ENCODE assay signal across 15 cellular contexts in the genomic region with DNA sequence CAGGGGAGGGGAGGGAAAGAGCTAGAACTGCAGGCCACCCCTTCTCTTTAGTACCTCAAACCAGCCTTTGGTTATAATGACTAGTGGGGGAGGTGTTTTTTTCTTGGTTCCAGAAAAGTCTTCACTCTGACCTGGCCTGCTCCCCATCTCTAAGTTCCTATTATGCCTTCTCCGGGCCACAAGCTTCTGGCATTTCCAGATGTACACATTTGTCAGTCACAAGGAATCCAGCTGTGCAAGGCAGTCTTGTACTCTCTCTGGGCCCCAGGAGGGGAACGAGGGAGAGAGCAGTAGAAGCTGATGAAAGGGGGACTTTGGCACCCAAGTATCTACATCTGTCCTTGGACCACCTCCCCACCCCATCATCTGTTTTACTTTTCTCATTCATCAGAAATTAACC. TPM values are rescaled to one million over a fixed set of nuclear protein-coding genes. Genes with fewer than 3 reads are reported as not detected.
"Had no signal": no experiment of that assay in that cellular context is flagged by ENCODE, and none has a peak within 500 bp of the region (broad histone marks: within the 10 kb centered on the region; RNA-seq: fewer than 3 reads in every experiment).

No MANE protein-coding gene starts in this region.

- DNase-seq: activated CD4-positive, alpha-beta memory T cell treated with anti-CD3 and anti-CD28 coated beads for 36 hours; activated CD4-positive, CD25-positive, alpha-beta regulatory T cell; activated gamma-delta T cell treated with Interleukin-2 at 50 U/mL for 16 hours; activated naive CD8-positive, alpha-beta T cell treated with anti-CD3 and anti-CD28 coated beads, Interleukin-2, amount 10 ng/mL, durations not matched to agents 7 days and 5 days; activated T-cell treated with anti-CD3 and anti-CD28 coated beads, Interleukin-2, amount 50 U/mL, for 72 hours; dorsolateral prefrontal cortex; left lung; mesendoderm had no signal

- H3K36me3 ChIP-seq: breast epithelium, right atrium auricular region had no signal

- H3K9me3 ChIP-seq: breast epithelium, left lung, neutrophil, right atrium auricular region had no signal

- H3K4me3 ChIP-seq: breast epithelium, dorsolateral prefrontal cortex, left lung, right atrium auricular region, skin epidermis had no signal

- ATAC-seq: activated T-cell treated with anti-CD3 and anti-CD28 coated beads, Interleukin-2, amount 50 U/mL, for 72 hours; left lung had no signal

- H3K27ac ChIP-seq: breast epithelium, dorsolateral prefrontal cortex, left lung, neutrophil, right atrium auricular region had no signal

- H3K4me1 ChIP-seq: breast epithelium had no signal

- H3K27me3 ChIP-seq: breast epithelium, dorsolateral prefrontal cortex, left lung, right atrium auricular region had no signal

- FAIRE-seq: islet of Langerhans had no signal

RNA-seq across cellular contexts. Expression of gene FALEC, which starts 2.7 kb away (rescaled TPM):
- total RNA-seq: activated CD4-positive, alpha-beta memory T cell treated with anti-CD3 and anti-CD28 coated beads for 36 hours; left lung; posterior vena cava; right atrium auricular region; T-helper 2 cell treated with Interferon-gamma antibody and Interleukin-4, amounts not matched to agents 100 ng/mL and 5 ng/mL, for 36 hours had no signal
